1 cellular context compared by ENCODE assay signal in genomic region chr19:2533686-2534085, GRCh38.
A peak's percentile ranks its signal among the peaks of the same experiment; 100 is the strongest.
TF ChIP-seq lines count a peak whose summit lies in the region.

No MANE protein-coding gene starts in this region.

TF ChIP-seq in GM12878, 131 proteins besides CTCF, POLR2A, EP300 and RAD21 (continued from another document):
- TF ChIP-seq PKNOX1 (IDR thresholded peaks at IDR 0.05) (no peak), JUNB (IDR thresholded peaks at IDR 0.05) (peak; percentile 42; the same call in 1 of the 2 replicates), ZNF207 (IDR thresholded peaks at IDR 0.05; ENCODE audit: borderline replicate concordance) (no peak), SMARCA5 (IDR thresholded peaks at IDR 0.05) (no peak), ZNF24 (IDR thresholded peaks at IDR 0.05) (no peak), ETV6 (conservative IDR thresholded peaks at IDR 0.05 in 1 of 2, IDR thresholded peaks at IDR 0.05 in 1 of 2; ENCODE audit: borderline replicate concordance in 1 of 2, low read depth in 1 of 2) (no peak), SPI1 (IDR thresholded peaks at IDR 0.05; ENCODE audit: borderline replicate concordance, insufficient read depth, low read depth, low read length) (peak; percentile 49; the same call in 1 of the 2 replicates), STAT1 (conservative IDR thresholded peaks at IDR 0.05) (no peak), ZNF592 (IDR thresholded peaks at IDR 0.05) (no peak), IKZF1 (conservative IDR thresholded peaks at IDR 0.05) (0 out of 2 replicates have a peak, but pooled peaks have one; percentile 17), REST (IDR thresholded peaks at IDR 0.05; ENCODE audit: low read depth, low read length) (no peak), JUND (IDR thresholded peaks at IDR 0.05; ENCODE audit: low read depth, low read length) (no peak), IRF3 (IDR thresholded peaks at IDR 0.05) (no peak), RFX5 (IDR thresholded peaks at IDR 0.05; ENCODE audit: low read depth, low read length) (no peak), RUNX3 (IDR thresholded peaks at IDR 0.05; ENCODE audit: low read length) (peak; percentile 27; the same call in 1 of the 2 replicates), SUZ12 (IDR thresholded peaks at IDR 0.05; ENCODE audit: unreplicated experiment) (no peak), MTA3 (IDR thresholded peaks at IDR 0.05; ENCODE audit: borderline replicate concordance, low read length) (no peak), SP1 (IDR thresholded peaks at IDR 0.05; ENCODE audit: low read depth, low read length) (no peak), CUX1 (IDR thresholded peaks at IDR 0.05; ENCODE audit: insufficient replicate concordance, low read depth, low read length) (no peak), NR2C1 (IDR thresholded peaks at IDR 0.05) (no peak)
